ENCODE assay signal across 21 cellular contexts in the genomic region with DNA sequence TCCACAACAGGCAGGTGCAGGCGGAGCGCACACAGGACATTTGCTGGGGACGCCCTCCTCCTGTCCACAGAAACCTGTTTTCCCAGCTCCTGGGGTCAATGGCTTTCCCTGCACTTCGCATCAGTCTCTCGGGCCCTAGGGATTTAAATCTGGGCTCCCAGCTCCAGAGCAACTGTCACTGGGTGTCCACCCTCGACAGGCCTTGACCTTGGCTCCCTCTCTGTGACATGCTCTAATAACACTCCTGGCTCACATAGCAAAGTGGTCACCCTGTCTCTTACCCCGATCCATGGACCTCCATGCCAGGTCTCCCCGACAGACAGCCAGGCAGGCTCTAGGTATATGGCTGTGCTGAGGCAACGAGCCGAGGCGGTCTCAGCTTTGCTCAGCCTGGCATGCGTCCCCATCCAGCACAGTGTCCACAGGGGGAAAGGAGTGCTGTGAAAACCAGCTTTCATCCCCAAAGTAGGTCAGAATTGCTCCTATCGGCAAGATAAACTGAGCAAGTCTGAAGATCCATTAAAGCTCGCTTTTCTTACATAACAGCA.
"Had no signal": no experiment of that assay in that cellular context is flagged by ENCODE, and none has a peak within 500 bp of the region (broad histone marks: within the 10 kb centered on the region; RNA-seq: fewer than 3 reads in every experiment).

No MANE protein-coding gene starts in this region.

- H3K9me3 Mint-ChIP-seq: activated CD4-positive, alpha-beta T cell treated with anti-CD3 and anti-CD28 coated beads, Interleukin-2, amount 10 ng/mL, durations not matched to agents 7 days and 5 days; activated CD8-positive, alpha-beta T cell treated with anti-CD3 and anti-CD28 coated beads for 36 hours; activated naive CD4-positive, alpha-beta T cell treated with anti-CD3 and anti-CD28 coated beads, Interleukin-2, amount 50 U/mL, for 72 hours; activated T-cell treated with anti-CD3 and anti-CD28 coated beads, Interleukin-2, amount 50 U/mL, for 24 hours; stimulated activated naive CD8-positive, alpha-beta T cell treated with anti-CD3 and anti-CD28 coated beads, Interleukin-15, amount 100 ng/mL, for 72 hours had no signal

- H3K27ac Mint-ChIP-seq: activated CD4-positive, alpha-beta T cell treated with anti-CD3 and anti-CD28 coated beads, Interleukin-2, amount 10 ng/mL, durations not matched to agents 7 days and 5 days; activated CD8-positive, alpha-beta T cell treated with anti-CD3 and anti-CD28 coated beads for 36 hours; activated naive CD4-positive, alpha-beta T cell treated with anti-CD3 and anti-CD28 coated beads, Interleukin-2, amount 50 U/mL, for 72 hours; activated T-cell treated with anti-CD3 and anti-CD28 coated beads, Interleukin-2, amount 50 U/mL, for 24 hours; activated T-helper 17 cell treated with anti-CD3 and anti-CD28 coated beads, Interleukin-2, amount 50 U/mL, for 72 hours; stimulated activated effector memory CD8-positive, alpha-beta T cell treated with anti-CD3 and anti-CD28 coated beads, Interleukin-12 subunit alpha, Interleukin-12 subunit beta, amount 100 ng/mL, for 72 hours; stimulated activated naive CD8-positive, alpha-beta T cell treated with anti-CD3 and anti-CD28 coated beads, Interleukin-15, amount 100 ng/mL, for 72 hours had no signal

- ATAC-seq: activated CD8-positive, alpha-beta T cell treated with anti-CD3 and anti-CD28 coated beads for 36 hours; activated naive CD4-positive, alpha-beta T cell treated with anti-CD3 and anti-CD28 coated beads, Interleukin-2, amount 50 U/mL, for 72 hours; activated T-helper 17 cell treated with anti-CD3 and anti-CD28 coated beads, Interleukin-2, amount 50 U/mL, for 72 hours; stimulated activated effector memory CD8-positive, alpha-beta T cell treated with anti-CD3 and anti-CD28 coated beads, Interleukin-12 subunit alpha, Interleukin-12 subunit beta, amount 100 ng/mL, for 72 hours; stimulated activated naive CD8-positive, alpha-beta T cell treated with anti-CD3 and anti-CD28 coated beads, Interleukin-15, amount 100 ng/mL, for 72 hours had no signal

- H3K9me3 ChIP-seq: suprapubic skin, tibial nerve, uterus had no signal

- H3K4me1 ChIP-seq: suprapubic skin, uterus had no signal

- DNase-seq: activated CD4-positive, alpha-beta T cell treated with anti-CD3 and anti-CD28 coated beads, Interleukin-2, amount 10 ng/mL, durations not matched to agents 7 days and 5 days; activated CD4-positive, CD25-positive, alpha-beta regulatory T cell treated with anti-CD3 and anti-CD28 coated beads, Interleukin-2, amount 50 U/mL, for 72 hours; activated CD8-positive, alpha-beta T cell treated with anti-CD3 and anti-CD28 coated beads for 36 hours; activated T-cell treated with anti-CD3 and anti-CD28 coated beads, Interleukin-2, amount 50 U/mL, for 24 hours; aorta; brain microvascular endothelial cell; central memory CD4-positive, alpha-beta T cell; cortex of kidney; heart right ventricle; nucleus accumbens; stimulated activated naive CD8-positive, alpha-beta T cell treated with anti-CD3 and anti-CD28 coated beads, Interleukin-15, amount 100 ng/mL, for 72 hours; T-helper 1 cell; uterus; WERI-Rb-1 had no signal

- H3K27ac ChIP-seq: brain microvascular endothelial cell, epithelial cell of prostate, heart right ventricle, parathyroid adenoma, suprapubic skin, tibial nerve, uterus, WERI-Rb-1 had no signal

- H3K36me3 Mint-ChIP-seq: activated naive CD4-positive, alpha-beta T cell treated with anti-CD3 and anti-CD28 coated beads, Interleukin-2, amount 50 U/mL, for 72 hours; stimulated activated effector memory CD8-positive, alpha-beta T cell treated with anti-CD3 and anti-CD28 coated beads, Interleukin-12 subunit alpha, Interleukin-12 subunit beta, amount 100 ng/mL, for 72 hours had no signal

- H3K4me3 Mint-ChIP-seq: activated CD4-positive, alpha-beta T cell treated with anti-CD3 and anti-CD28 coated beads, Interleukin-2, amount 10 ng/mL, durations not matched to agents 7 days and 5 days; activated CD8-positive, alpha-beta T cell treated with anti-CD3 and anti-CD28 coated beads for 36 hours; activated T-cell treated with anti-CD3 and anti-CD28 coated beads, Interleukin-2, amount 50 U/mL, for 24 hours; activated T-helper 17 cell treated with anti-CD3 and anti-CD28 coated beads, Interleukin-2, amount 50 U/mL, for 72 hours; stimulated activated effector memory CD8-positive, alpha-beta T cell treated with anti-CD3 and anti-CD28 coated beads, Interleukin-12 subunit alpha, Interleukin-12 subunit beta, amount 100 ng/mL, for 72 hours; stimulated activated naive CD8-positive, alpha-beta T cell treated with anti-CD3 and anti-CD28 coated beads, Interleukin-15, amount 100 ng/mL, for 72 hours had no signal

- H3K27me3 Mint-ChIP-seq: activated CD4-positive, alpha-beta T cell treated with anti-CD3 and anti-CD28 coated beads, Interleukin-2, amount 10 ng/mL, durations not matched to agents 7 days and 5 days; activated T-cell treated with anti-CD3 and anti-CD28 coated beads, Interleukin-2, amount 50 U/mL, for 24 hours; activated T-helper 17 cell treated with anti-CD3 and anti-CD28 coated beads, Interleukin-2, amount 50 U/mL, for 72 hours had no signal

- H3K27me3 ChIP-seq: brain microvascular endothelial cell, heart right ventricle, suprapubic skin, tibial nerve, uterus had no signal

- H3K36me3 ChIP-seq: uterus, WERI-Rb-1 had no signal

- H3K4me1 Mint-ChIP-seq: activated CD4-positive, alpha-beta T cell treated with anti-CD3 and anti-CD28 coated beads, Interleukin-2, amount 10 ng/mL, durations not matched to agents 7 days and 5 days; activated T-helper 17 cell treated with anti-CD3 and anti-CD28 coated beads, Interleukin-2, amount 50 U/mL, for 72 hours; stimulated activated effector memory CD8-positive, alpha-beta T cell treated with anti-CD3 and anti-CD28 coated beads, Interleukin-12 subunit alpha, Interleukin-12 subunit beta, amount 100 ng/mL, for 72 hours; stimulated activated naive CD8-positive, alpha-beta T cell treated with anti-CD3 and anti-CD28 coated beads, Interleukin-15, amount 100 ng/mL, for 72 hours had no signal

- H3K4me3 ChIP-seq: heart right ventricle, suprapubic skin, tibial nerve, uterus had no signal
